Comparison of ENCODE assay signal across 2 cellular contexts in the genomic region with DNA sequence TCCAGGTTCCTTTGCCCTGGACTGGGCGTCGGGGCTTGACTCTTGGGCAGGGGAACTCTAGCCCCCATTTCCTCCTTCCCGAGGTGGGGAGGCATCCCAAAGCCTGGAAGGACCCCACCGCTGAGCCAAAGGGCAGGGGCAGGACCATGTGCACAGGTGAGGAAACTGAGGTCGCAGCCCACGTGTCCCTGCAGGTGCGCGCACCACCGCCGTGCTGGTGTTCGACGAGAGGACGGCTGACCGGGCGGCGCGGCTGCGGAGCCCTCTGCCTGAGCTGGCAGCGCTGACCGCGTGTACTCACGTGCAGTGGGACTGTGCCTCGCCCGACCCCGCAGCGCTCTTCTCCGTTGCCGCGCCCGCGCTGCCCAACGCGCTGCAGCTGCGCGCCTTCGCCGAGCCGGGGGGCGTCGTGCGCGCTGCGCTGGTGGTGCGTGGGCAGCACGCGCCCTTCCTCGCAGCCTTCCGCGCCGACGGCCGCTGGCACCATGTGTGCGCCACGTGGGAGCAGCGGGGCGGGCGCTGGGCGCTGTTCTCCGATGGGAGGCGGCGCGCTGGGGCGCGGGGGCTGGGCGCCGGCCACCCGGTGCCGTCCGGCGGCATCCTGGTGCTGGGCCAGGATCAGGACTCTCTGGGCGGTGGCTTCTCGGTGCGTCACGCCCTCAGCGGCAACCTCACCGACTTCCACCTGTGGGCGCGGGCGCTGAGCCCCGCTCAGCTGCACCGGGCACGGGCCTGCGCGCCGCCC.
A peak's percentile ranks its signal among the peaks of the same experiment; 100 is the strongest.
TF ChIP-seq lines count a peak whose summit lies in the region.

No MANE protein-coding gene starts in this region.

TF ChIP-seq in GM23338, 12 proteins besides CTCF, POLR2A, EP300 and RAD21 (continued from another document):
- TF ChIP-seq ETS1 (IDR thresholded peaks at IDR 0.05) (no peak), ZNF331 (CRISPR knock-in tag; IDR thresholded peaks at IDR 0.05; ENCODE audit: low read depth) (no peak), POLR2AphosphoS5 (IDR thresholded peaks at IDR 0.05; ENCODE audit: low read depth) (no peak)

TF ChIP-seq in WTC11, 78 proteins besides CTCF, POLR2A, EP300 and RAD21 (continued from another document and continues in another):
- TF ChIP-seq ZNF532 (CRISPR knock-in tag; IDR thresholded peaks at IDR 0.05; ENCODE audit: borderline replicate concordance), result no peak
- no peak for TF ChIP-seq GTF2I (CRISPR knock-in tag; conservative IDR thresholded peaks at IDR 0.05)
- TF ChIP-seq ZBTB43 (CRISPR knock-in tag; IDR thresholded peaks at IDR 0.05), result no peak
- TF ChIP-seq E2F5 (CRISPR knock-in tag; IDR thresholded peaks at IDR 0.05), result peak; percentile 63; the same call in 1 of the 2 replicates
- peak; percentile 92; the same call in 1 of the 2 replicates for TF ChIP-seq TCF7 (CRISPR knock-in tag; IDR thresholded peaks at IDR 0.05; ENCODE audit: low read depth)
- TF ChIP-seq RELA (CRISPR knock-in tag; IDR thresholded peaks at IDR 0.05; ENCODE audit: borderline replicate concordance), result peak; percentile 90
- TF ChIP-seq ETV6 (CRISPR knock-in tag; IDR thresholded peaks at IDR 0.05), result no peak
- no peak for TF ChIP-seq ZBTB21 (CRISPR knock-in tag; IDR thresholded peaks at IDR 0.05; ENCODE audit: borderline replicate concordance)
- no peak for TF ChIP-seq PRRX2 (CRISPR knock-in tag; IDR thresholded peaks at IDR 0.05)
- peak; percentile 70; the same call in 1 of the 2 replicates for TF ChIP-seq TEAD4 (CRISPR knock-in tag; IDR thresholded peaks at IDR 0.05)
- TF ChIP-seq JUN (CRISPR knock-in tag; IDR thresholded peaks at IDR 0.05), result peak; percentile 98
- TF ChIP-seq, protein P1, sequence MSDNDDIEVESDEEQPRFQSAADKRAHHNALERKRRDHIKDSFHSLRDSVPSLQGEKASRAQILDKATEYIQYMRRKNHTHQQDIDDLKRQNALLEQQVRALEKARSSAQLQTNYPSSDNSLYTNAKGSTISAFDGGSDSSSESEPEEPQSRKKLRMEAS (CRISPR knock-in tag; IDR thresholded peaks at IDR 0.05), result peak; percentile 56; the same call in 1 of the 2 replicates
- peak; percentile 95; the same call in 1 of the 2 replicates for TF ChIP-seq ARID4B (CRISPR knock-in tag; IDR thresholded peaks at IDR 0.05; ENCODE audit: borderline replicate concordance)
- TF ChIP-seq, protein P2, sequence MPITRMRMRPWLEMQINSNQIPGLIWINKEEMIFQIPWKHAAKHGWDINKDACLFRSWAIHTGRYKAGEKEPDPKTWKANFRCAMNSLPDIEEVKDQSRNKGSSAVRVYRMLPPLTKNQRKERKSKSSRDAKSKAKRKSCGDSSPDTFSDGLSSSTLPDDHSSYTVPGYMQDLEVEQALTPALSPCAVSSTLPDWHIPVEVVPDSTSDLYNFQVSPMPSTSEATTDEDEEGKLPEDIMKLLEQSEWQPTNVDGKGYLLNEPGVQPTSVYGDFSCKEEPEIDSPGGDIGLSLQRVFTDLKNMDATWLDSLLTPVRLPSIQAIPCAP (CRISPR knock-in tag; IDR thresholded peaks at IDR 0.05), result peak; percentile 95
- TF ChIP-seq E2F1 (CRISPR knock-in tag; IDR thresholded peaks at IDR 0.05), result peak; percentile 66; the same call in 1 of the 2 replicates
- no peak for TF ChIP-seq FOXJ3 (CRISPR knock-in tag; IDR thresholded peaks at IDR 0.05; ENCODE audit: borderline replicate concordance)
- peak; percentile 48; the same call in 1 of the 2 replicates for TF ChIP-seq ZNF263 (CRISPR knock-in tag; IDR thresholded peaks at IDR 0.05; ENCODE audit: low read depth)
- TF ChIP-seq NFATC4 (CRISPR knock-in tag; IDR thresholded peaks at IDR 0.05), result no peak
- TF ChIP-seq FOXK1 (CRISPR knock-in tag; IDR thresholded peaks at IDR 0.05), result peak; percentile 82
- TF ChIP-seq CBFB (CRISPR knock-in tag; IDR thresholded peaks at IDR 0.05; ENCODE audit: low read depth), result peak; percentile 45; the same call in 1 of the 2 replicates
- TF ChIP-seq USF2 (CRISPR knock-in tag; IDR thresholded peaks at IDR 0.05), result peak; percentile 62
- no peak for TF ChIP-seq GRHL2 (CRISPR knock-in tag; IDR thresholded peaks at IDR 0.05; ENCODE audit: insufficient replicate concordance, severe bottlenecking)
- TF ChIP-seq KAT7 (CRISPR knock-in tag; IDR thresholded peaks at IDR 0.05; ENCODE audit: borderline replicate concordance), result peak; percentile 85; the same call in 1 of the 2 replicates
- TF ChIP-seq CREM (CRISPR knock-in tag; IDR thresholded peaks at IDR 0.05), result peak; percentile 86; the same call in 1 of the 2 replicates
- no peak for TF ChIP-seq GABPB1 (CRISPR knock-in tag; IDR thresholded peaks at IDR 0.05)
- TF ChIP-seq, protein P3, sequence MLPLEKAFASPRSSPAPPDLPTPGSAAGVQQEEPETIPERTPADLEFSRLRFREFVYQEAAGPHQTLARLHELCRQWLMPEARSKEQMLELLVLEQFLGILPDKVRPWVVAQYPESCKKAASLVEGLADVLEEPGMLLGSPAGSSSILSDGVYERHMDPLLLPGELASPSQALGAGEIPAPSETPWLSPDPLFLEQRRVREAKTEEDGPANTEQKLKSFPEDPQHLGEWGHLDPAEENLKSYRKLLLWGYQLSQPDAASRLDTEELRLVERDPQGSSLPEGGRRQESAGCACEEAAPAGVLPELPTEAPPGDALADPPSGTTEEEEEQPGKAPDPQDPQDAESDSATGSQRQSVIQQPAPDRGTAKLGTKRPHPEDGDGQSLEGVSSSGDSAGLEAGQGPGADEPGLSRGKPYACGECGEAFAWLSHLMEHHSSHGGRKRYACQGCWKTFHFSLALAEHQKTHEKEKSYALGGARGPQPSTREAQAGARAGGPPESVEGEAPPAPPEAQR (CRISPR knock-in tag; IDR thresholded peaks at IDR 0.05), result no peak
- peak; percentile 58 for TF ChIP-seq SP1 (CRISPR knock-in tag; conservative IDR thresholded peaks at IDR 0.05)
- peak; percentile 45; the same call in 1 of the 2 replicates for TF ChIP-seq SMAD3 (CRISPR knock-in tag; IDR thresholded peaks at IDR 0.05; ENCODE audit: borderline replicate concordance)
- TF ChIP-seq NR1H2 (CRISPR knock-in tag; IDR thresholded peaks at IDR 0.05), result no peak
- peak; percentile 97 for TF ChIP-seq TP53 (CRISPR knock-in tag; IDR thresholded peaks at IDR 0.05)
- no peak for TF ChIP-seq ATF6 (CRISPR knock-in tag; IDR thresholded peaks at IDR 0.05)
